Comparison of ENCODE assay signal across 2 cellular contexts in the genomic region with DNA sequence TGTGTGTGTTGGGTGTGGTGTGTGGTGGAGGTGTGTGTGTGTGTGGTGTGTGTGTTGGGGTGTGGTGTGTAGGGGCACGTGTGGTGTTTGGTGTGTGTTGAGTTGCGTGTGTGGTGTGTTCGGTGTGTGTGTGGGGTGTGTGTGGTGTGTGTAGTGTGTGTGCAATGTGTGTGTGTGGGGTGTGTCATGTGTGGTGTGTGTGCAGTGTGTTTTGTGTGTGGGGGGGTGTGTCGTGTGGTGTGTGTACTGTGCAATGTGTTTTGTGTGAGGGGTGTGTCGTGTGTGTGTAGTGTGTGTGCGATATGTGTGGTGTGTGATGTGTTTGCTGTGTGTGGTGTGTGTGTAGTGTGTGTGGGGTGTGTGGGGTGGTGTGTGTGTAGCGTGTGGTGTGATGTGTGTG.
TF ChIP-seq lines count a peak whose summit lies in the region.

No MANE protein-coding gene starts in this region.

TF ChIP-seq in WTC11, 78 proteins besides CTCF, POLR2A, EP300 and RAD21:
- TF ChIP-seq FOXK1 (CRISPR knock-in tag; IDR thresholded peaks at IDR 0.05) (no peak), ATF1 (CRISPR knock-in tag; IDR thresholded peaks at IDR 0.05) (no peak), NFATC4 (CRISPR knock-in tag; IDR thresholded peaks at IDR 0.05) (no peak), ZBTB21 (CRISPR knock-in tag; IDR thresholded peaks at IDR 0.05; ENCODE audit: borderline replicate concordance) (no peak), SMAD3 (CRISPR knock-in tag; IDR thresholded peaks at IDR 0.05; ENCODE audit: borderline replicate concordance) (no peak), NR2C2 (CRISPR knock-in tag; IDR thresholded peaks at IDR 0.05) (no peak), KAT7 (CRISPR knock-in tag; IDR thresholded peaks at IDR 0.05; ENCODE audit: borderline replicate concordance) (no peak), CREB1 (CRISPR knock-in tag; IDR thresholded peaks at IDR 0.05) (no peak), HMGA2 (CRISPR knock-in tag; IDR thresholded peaks at IDR 0.05) (no peak), ARID4B (CRISPR knock-in tag; IDR thresholded peaks at IDR 0.05; ENCODE audit: borderline replicate concordance) (no peak), MLX (CRISPR knock-in tag; IDR thresholded peaks at IDR 0.05) (no peak)
- TF ChIP-seq, protein P1, sequence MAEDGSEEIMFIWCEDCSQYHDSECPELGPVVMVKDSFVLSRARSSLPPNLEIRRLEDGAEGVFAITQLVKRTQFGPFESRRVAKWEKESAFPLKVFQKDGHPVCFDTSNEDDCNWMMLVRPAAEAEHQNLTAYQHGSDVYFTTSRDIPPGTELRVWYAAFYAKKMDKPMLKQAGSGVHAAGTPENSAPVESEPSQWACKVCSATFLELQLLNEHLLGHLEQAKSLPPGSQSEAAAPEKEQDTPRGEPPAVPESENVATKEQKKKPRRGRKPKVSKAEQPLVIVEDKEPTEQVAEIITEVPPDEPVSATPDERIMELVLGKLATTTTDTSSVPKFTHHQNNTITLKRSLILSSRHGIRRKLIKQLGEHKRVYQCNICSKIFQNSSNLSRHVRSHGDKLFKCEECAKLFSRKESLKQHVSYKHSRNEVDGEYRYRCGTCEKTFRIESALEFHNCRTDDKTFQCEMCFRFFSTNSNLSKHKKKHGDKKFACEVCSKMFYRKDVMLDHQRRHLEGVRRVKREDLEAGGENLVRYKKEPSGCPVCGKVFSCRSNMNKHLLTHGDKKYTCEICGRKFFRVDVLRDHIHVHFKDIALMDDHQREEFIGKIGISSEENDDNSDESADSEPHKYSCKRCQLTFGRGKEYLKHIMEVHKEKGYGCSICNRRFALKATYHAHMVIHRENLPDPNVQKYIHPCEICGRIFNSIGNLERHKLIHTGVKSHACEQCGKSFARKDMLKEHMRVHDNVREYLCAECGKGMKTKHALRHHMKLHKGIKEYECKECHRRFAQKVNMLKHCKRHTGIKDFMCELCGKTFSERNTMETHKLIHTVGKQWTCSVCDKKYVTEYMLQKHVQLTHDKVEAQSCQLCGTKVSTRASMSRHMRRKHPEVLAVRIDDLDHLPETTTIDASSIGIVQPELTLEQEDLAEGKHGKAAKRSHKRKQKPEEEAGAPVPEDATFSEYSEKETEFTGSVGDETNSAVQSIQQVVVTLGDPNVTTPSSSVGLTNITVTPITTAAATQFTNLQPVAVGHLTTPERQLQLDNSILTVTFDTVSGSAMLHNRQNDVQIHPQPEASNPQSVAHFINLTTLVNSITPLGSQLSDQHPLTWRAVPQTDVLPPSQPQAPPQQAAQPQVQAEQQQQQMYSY (CRISPR knock-in tag; IDR thresholded peaks at IDR 0.05), result no peak

TF ChIP-seq in endothelial cell of umbilical vein, 7 proteins besides CTCF, POLR2A, EP300 and RAD21:
- TF ChIP-seq EZH2 (IDR thresholded peaks at IDR 0.05; ENCODE audit: borderline replicate concordance, low read depth, low read length, severe bottlenecking) (no peak), JUN (IDR thresholded peaks at IDR 0.05; ENCODE audit: borderline replicate concordance, insufficient read depth, insufficient read length, low read depth) (no peak), GATA2 (IDR thresholded peaks at IDR 0.05; ENCODE audit: insufficient read depth, insufficient read length, low read depth, low read length) (no peak), MAX (IDR thresholded peaks at IDR 0.05; ENCODE audit: insufficient read depth, insufficient read length) (no peak), FOS (IDR thresholded peaks at IDR 0.05; ENCODE audit: borderline replicate concordance, insufficient read depth, low read length) (no peak), POLR2AphosphoS5 (IDR thresholded peaks at IDR 0.05; ENCODE audit: insufficient read depth, low read depth, low read length) (no peak), MYC (IDR thresholded peaks at IDR 0.05; ENCODE audit: low read depth, low read length) (no peak)
